ENCODE assay signal across 14 cellular contexts in genomic region chr13:24745861-24746617, GRCh38. TPM values are rescaled to one million over a fixed set of nuclear protein-coding genes. Genes with fewer than 3 reads are reported as not detected.
A peak's percentile ranks its signal among the peaks of the same experiment; 100 is the strongest.
DNase-seq lines count a peak whose midpoint lies in the region; TF ChIP-seq lines count a peak whose summit lies in the region.
"Had no signal": no experiment of that assay in that cellular context is flagged by ENCODE, and none has a peak within 500 bp of the region (broad histone marks: within the 10 kb centered on the region; RNA-seq: fewer than 3 reads in every experiment).

No MANE protein-coding gene starts in this region.

- no peak for TF ChIP-seq CTCF in thyroid gland (IDR thresholded peaks at IDR 0.05)

- no peak for DNase-seq in activated CD4-positive, alpha-beta memory T cell treated with anti-CD3 and anti-CD28 coated beads, Interleukin-2, amount 10 ng/mL, durations not matched to agents 7 days and 5 days
- DNase-seq in activated CD4-positive, alpha-beta memory T cell treated with anti-CD3 and anti-CD28 coated beads for 36 hours: no peak
- DNase-seq in T-helper 2 cell treated with Interferon-gamma antibody and Interleukin-4, amounts not matched to agents 5 μg/mL and 100 μg/mL, for 36 hours (ENCODE audit: low spot score): no peak
- peak; percentile 80 for DNase-seq in retina
- no peak for DNase-seq in RPMI8226
- no peak for DNase-seq in stimulated activated CD4-positive, alpha-beta T cell treated with anti-CD3 and anti-CD28 coated beads, Interleukin-12 subunit alpha, Interleukin-12 subunit beta, amount 100 ng/mL, for 4 hours
- no peak for DNase-seq in thyroid gland
- DNase-seq: activated effector memory CD4-positive, alpha-beta T cell treated with Interleukin-2 at 50 U/mL for 16 hours; NCI-H1092; SHP77 treated with DMSO at 0.1 percent for 48 hours; small intestine; substantia nigra had no signal

- H3K27ac Mint-ChIP-seq in activated CD4-positive, alpha-beta memory T cell treated with anti-CD3 and anti-CD28 coated beads, Interleukin-2, amount 10 ng/mL, durations not matched to agents 7 days and 5 days: no peak overlapping the region
- H3K27ac Mint-ChIP-seq in activated CD4-positive, alpha-beta memory T cell treated with anti-CD3 and anti-CD28 coated beads for 36 hours: no peak overlapping the region
- no peak overlapping the region for H3K27ac Mint-ChIP-seq in T-helper 2 cell treated with Interferon-gamma antibody and Interleukin-4, amounts not matched to agents 5 μg/mL and 100 μg/mL, for 36 hours

- peak overlapping the region; percentile 30 for H3K4me3 Mint-ChIP-seq in activated CD4-positive, alpha-beta memory T cell treated with anti-CD3 and anti-CD28 coated beads, Interleukin-2, amount 10 ng/mL, durations not matched to agents 7 days and 5 days
- H3K4me3 Mint-ChIP-seq in activated CD4-positive, alpha-beta memory T cell treated with anti-CD3 and anti-CD28 coated beads for 36 hours: no peak overlapping the region
- H3K4me3 Mint-ChIP-seq in T-helper 2 cell treated with Interferon-gamma antibody and Interleukin-4, amounts not matched to agents 5 μg/mL and 100 μg/mL, for 36 hours: peak overlapping the region; percentile 34

- no peaks in the 10 kb centered on the region for H3K9me3 Mint-ChIP-seq in activated CD4-positive, alpha-beta memory T cell treated with anti-CD3 and anti-CD28 coated beads, Interleukin-2, amount 10 ng/mL, durations not matched to agents 7 days and 5 days
- no peaks in the 10 kb centered on the region for H3K9me3 Mint-ChIP-seq in activated CD4-positive, alpha-beta memory T cell treated with anti-CD3 and anti-CD28 coated beads for 36 hours
- H3K9me3 Mint-ChIP-seq in T-helper 2 cell treated with Interferon-gamma antibody and Interleukin-4, amounts not matched to agents 5 μg/mL and 100 μg/mL, for 36 hours: no peaks in the 10 kb centered on the region

- WGBS in thyroid gland, 2 donors: 1 to 9% methylated on average over 14 to 18 of the region's 70 CpGs

- H3K36me3 Mint-ChIP-seq in activated CD4-positive, alpha-beta memory T cell treated with anti-CD3 and anti-CD28 coated beads, Interleukin-2, amount 10 ng/mL, durations not matched to agents 7 days and 5 days (ENCODE audit: low read depth): no peaks in the 10 kb centered on the region
- H3K36me3 Mint-ChIP-seq in activated CD4-positive, alpha-beta memory T cell treated with anti-CD3 and anti-CD28 coated beads for 36 hours: no peaks in the 10 kb centered on the region
- no peaks in the 10 kb centered on the region for H3K36me3 Mint-ChIP-seq in T-helper 2 cell treated with Interferon-gamma antibody and Interleukin-4, amounts not matched to agents 5 μg/mL and 100 μg/mL, for 36 hours (ENCODE audit: low read depth)

- no peaks in the 10 kb centered on the region for H3K27me3 ChIP-seq in thyroid gland

- H3K36me3 ChIP-seq in thyroid gland: no peaks in the 10 kb centered on the region

- H3K27ac ChIP-seq in thyroid gland: no peak overlapping the region

- peaks cover 21% of the 10 kb centered on the region for H3K4me1 Mint-ChIP-seq in activated CD4-positive, alpha-beta memory T cell treated with anti-CD3 and anti-CD28 coated beads, Interleukin-2, amount 10 ng/mL, durations not matched to agents 7 days and 5 days
- H3K4me1 Mint-ChIP-seq in activated CD4-positive, alpha-beta memory T cell treated with anti-CD3 and anti-CD28 coated beads for 36 hours (ENCODE audit: low read depth): peaks cover 15% of the 10 kb centered on the region
- peaks cover 8% of the 10 kb centered on the region for H3K4me1 Mint-ChIP-seq in T-helper 2 cell treated with Interferon-gamma antibody and Interleukin-4, amounts not matched to agents 5 μg/mL and 100 μg/mL, for 36 hours (ENCODE audit: low read depth)

- no peak for TF ChIP-seq POLR2A in thyroid gland (IDR thresholded peaks at IDR 0.05)

- peaks cover 4 to 17% of the 10 kb centered on the region in 2 donors for H3K4me1 ChIP-seq in thyroid gland

- intact Hi-C loops in activated CD4-positive, alpha-beta memory T cell treated with anti-CD3 and anti-CD28 coated beads for 36 hours (cut with micrococcal nuclease): loop anchor here (10.0 kb wide), 2 partner anchors 219 to 249 kb away; no protein-coding TSS in a partner anchor
- intact Hi-C loops in thyroid gland (cut with DNase I): no loop called here

- CTCF ChIA-PET in activated CD4-positive, alpha-beta memory T cell treated with anti-CD3 and anti-CD28 coated beads, Interleukin-2, amount 10 ng/mL, durations not matched to agents 7 days and 5 days (lab: Charles Lee): no interaction called here
- CTCF ChIA-PET in activated CD4-positive, alpha-beta memory T cell treated with anti-CD3 and anti-CD28 coated beads for 36 hours (lab: Charles Lee): interaction anchor here (1.0 kb wide), 1 partner anchor 51 kb away, joined by 3 read pairs; no protein-coding TSS in a partner anchor

- peak overlapping the region; percentile 56 for H3K4me3 ChIP-seq in iPS-11a (ENCODE audit: low read depth, low read length)
- H3K4me3 ChIP-seq in thyroid gland (replicated peaks in 1 of 3): no peak overlapping the region

- POLR2A ChIA-PET in activated CD4-positive, alpha-beta memory T cell treated with anti-CD3 and anti-CD28 coated beads, Interleukin-2, amount 10 ng/mL, durations not matched to agents 7 days and 5 days (lab: Charles Lee): no interaction called here
- POLR2A ChIA-PET in activated CD4-positive, alpha-beta memory T cell treated with anti-CD3 and anti-CD28 coated beads for 36 hours (lab: Charles Lee): no interaction called here

- no peaks in the 10 kb centered on the region for H3K9me3 ChIP-seq in thyroid gland

- peaks cover 58% of the 10 kb centered on the region for H3K27me3 Mint-ChIP-seq in activated CD4-positive, alpha-beta memory T cell treated with anti-CD3 and anti-CD28 coated beads, Interleukin-2, amount 10 ng/mL, durations not matched to agents 7 days and 5 days
- peaks cover 46% of the 10 kb centered on the region for H3K27me3 Mint-ChIP-seq in activated CD4-positive, alpha-beta memory T cell treated with anti-CD3 and anti-CD28 coated beads for 36 hours
- peaks cover 65% of the 10 kb centered on the region for H3K27me3 Mint-ChIP-seq in T-helper 2 cell treated with Interferon-gamma antibody and Interleukin-4, amounts not matched to agents 5 μg/mL and 100 μg/mL, for 36 hours (ENCODE audit: low read depth)

RNA-seq across cellular contexts. Expression of gene RNF17, which starts 17.9 kb away (rescaled TPM):
- total RNA-seq in activated CD4-positive, alpha-beta memory T cell treated with anti-CD3 and anti-CD28 coated beads, Interleukin-2, amount 10 ng/mL, durations not matched to agents 7 days and 5 days: not detected
- not detected for total RNA-seq in activated CD4-positive, alpha-beta memory T cell treated with anti-CD3 and anti-CD28 coated beads for 36 hours
- total RNA-seq in thyroid gland: under 1 TPM in 3 of 4 donors, not detected in 1; 0.11 to 0.83 (median 0.13) TPM
- total RNA-seq: bronchial epithelial cell had no signal
